Comparison of ENCODE assay signal across 8 cellular contexts in genomic region chr18:37484893-37485834, GRCh38.
DNase-seq lines count a peak whose midpoint lies in the region; ATAC-seq and TF ChIP-seq lines count a peak whose summit lies in the region.

No MANE protein-coding gene starts in this region.

- no peaks in the 10 kb centered on the region for H3K36me3 ChIP-seq in testis (ENCODE audit: low read depth, missing control alignments)
- no peaks in the 10 kb centered on the region for H3K36me3 ChIP-seq in SJCRH30

- in situ Hi-C loops in GM13977 (cut with MboI; ENCODE audit: low pct_unique_long_range_greater_than_20kb, low sequenced_read_pairs, unreplicated experiment), result no loop called here

- H3K9me3 Mint-ChIP-seq in WTC11, result no peaks in the 10 kb centered on the region

- TF ChIP-seq CTCF in 22Rv1 (IDR thresholded peaks at IDR 0.05) (peak; percentile 94), GM13977 (IDR thresholded peaks at IDR 0.05; ENCODE audit: extremely low read depth, insufficient read depth, missing control alignments) (peak; percentile 42), WTC11 (IDR thresholded peaks at IDR 0.05) (peak; percentile 50; the same call in 1 of the 2 replicates), testis (IDR thresholded peaks at IDR 0.05) (peak in 1 of 3 experiments; percentile 55)

- WGBS in testis, 2 donors, result 9% methylated on average over 42 to 56 of the region's 102 CpGs

- H3K4me3 ChIP-seq in iPS-11a (ENCODE audit: low read depth, low read length), result peak overlapping the region; percentile 39
- H3K4me3 ChIP-seq in testis, result peak overlapping the region; percentile 36 to 39
- H3K4me3 ChIP-seq in SJCRH30, result no peak overlapping the region

- POLR2A ChIA-PET in WTC11 (lab: Charles Lee), result interaction anchor here (1.1 kb wide), 1 partner anchor 124 kb away, joined by 4 read pairs; no protein-coding TSS in a partner anchor

- H3K27ac ChIP-seq in 22Rv1, result no peak overlapping the region
- no peak overlapping the region for H3K27ac ChIP-seq in testis
- no peak overlapping the region for H3K27ac ChIP-seq in SJCRH30

- no peaks in the 10 kb centered on the region for H3K9me3 ChIP-seq in testis
- H3K9me3 ChIP-seq in SJCRH30 (replicated peaks), result no peaks in the 10 kb centered on the region

- no peak overlapping the region for H3K27ac Mint-ChIP-seq in WTC11

- ATAC-seq in WTC11 (peak; percentile 68), HG02678 (IDR thresholded peaks at IDR 0.05; ENCODE audit: unreplicated experiment) (no peak)

- H3K4me3 Mint-ChIP-seq in WTC11, result peak overlapping the region; percentile 66

- CTCF ChIA-PET in WTC11 (lab: Charles Lee), result interaction anchor here (0.5 to 5.1 kb wide), 28 partner anchors 8 to 161 kb away, joined by 3 to 54 read pairs (median 4); no protein-coding TSS in a partner anchor

- H3K4me1 ChIP-seq in testis, result peaks cover 23% of the 10 kb centered on the region
- no peaks in the 10 kb centered on the region for H3K4me1 ChIP-seq in SJCRH30

- intact Hi-C loops in testis (cut with DNase I; ENCODE audit: low total_unique reads), result no loop called here

- H3K4me1 Mint-ChIP-seq in WTC11, result peaks cover 84% of the 10 kb centered on the region

- H3K27me3 ChIP-seq in testis (no peaks in the 10 kb centered on the region), SJCRH30 (no peaks in the 10 kb centered on the region)

- no peak for DNase-seq in GM13977 (ENCODE audit: low spot score)
- peak; percentile 72 for DNase-seq in WTC11 (ENCODE audit: low spot score)
- peak; percentile 46 for DNase-seq in testis
- DNase-seq in Ammon's horn (ENCODE audit: low spot score), result no peak
- DNase-seq in SJCRH30, result no peak

- no peaks in the 10 kb centered on the region for H3K36me3 Mint-ChIP-seq in WTC11

- TF ChIP-seq POLR2A in testis (IDR thresholded peaks at IDR 0.05), result no peak

- peaks cover 37% of the 10 kb centered on the region for H3K27me3 Mint-ChIP-seq in WTC11 (ENCODE audit: low read depth)

TF ChIP-seq in WTC11, 78 proteins besides CTCF, POLR2A, EP300 and RAD21:
- peak; percentile 21; the same call in 1 of the 2 replicates for TF ChIP-seq MAX (CRISPR knock-in tag; IDR thresholded peaks at IDR 0.05)
- no peak for TF ChIP-seq ETV6 (CRISPR knock-in tag; IDR thresholded peaks at IDR 0.05)
- TF ChIP-seq FOXP1 (CRISPR knock-in tag; IDR thresholded peaks at IDR 0.05; ENCODE audit: borderline replicate concordance), result 0 out of 2 replicates have a peak, but pooled peaks have one; percentile 48
- TF ChIP-seq SP1 (CRISPR knock-in tag; conservative IDR thresholded peaks at IDR 0.05), result peak; percentile 59
- 0 out of 2 replicates have a peak, but pooled peaks have one; percentile 29 for TF ChIP-seq KAT7 (CRISPR knock-in tag; IDR thresholded peaks at IDR 0.05; ENCODE audit: borderline replicate concordance)
- TF ChIP-seq HMGXB4 (CRISPR knock-in tag; IDR thresholded peaks at IDR 0.05), result peak; percentile 50; the same call in 1 of the 2 replicates
- no peak for TF ChIP-seq JUN (CRISPR knock-in tag; IDR thresholded peaks at IDR 0.05)
- TF ChIP-seq ZNF423 (CRISPR knock-in tag; IDR thresholded peaks at IDR 0.05), result 0 out of 2 replicates have a peak, but pooled peaks have one; percentile 28
- TF ChIP-seq SMAD3 (CRISPR knock-in tag; IDR thresholded peaks at IDR 0.05; ENCODE audit: borderline replicate concordance), result no peak
- TF ChIP-seq MYBL2 (CRISPR knock-in tag; IDR thresholded peaks at IDR 0.05), result 0 out of 2 replicates have a peak, but pooled peaks have one; percentile 49

Comparison
In these comparisons a context has a peak if more than half of its experiments do, and no peak if none do; other contexts are left out.
1. DNase-seq: peak in WTC11 (single experiment) and testis (single experiment); none in GM13977 (single experiment), Ammon's horn (single experiment) and SJCRH30 (0 of 2).